In the genomic region with DNA sequence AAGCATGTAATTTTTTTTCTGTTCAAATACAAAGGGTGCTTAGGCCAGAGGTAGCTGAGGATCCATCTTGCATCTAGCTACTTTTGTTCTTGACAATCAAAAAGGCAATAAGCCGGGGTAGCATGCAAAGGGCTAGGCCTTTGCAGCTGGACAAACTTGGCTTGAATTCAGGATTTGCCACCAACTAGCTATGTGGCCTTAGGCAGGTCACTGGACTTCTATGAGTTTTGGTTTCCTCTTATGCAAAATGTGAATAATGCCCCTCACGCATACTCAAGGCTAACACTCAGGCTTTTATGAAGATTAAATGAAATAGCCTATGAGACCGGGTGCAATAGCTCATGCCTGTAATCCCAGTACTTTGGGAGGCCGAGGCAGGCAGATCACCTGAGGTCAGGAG, we compare ENCODE assay signal across 31 cellular contexts. TPM values are rescaled to one million over a fixed set of nuclear protein-coding genes. Genes with fewer than 3 reads are reported as not detected.
"Had no signal": no experiment of that assay in that cellular context is flagged by ENCODE, and none has a peak within 500 bp of the region (broad histone marks: within the 10 kb centered on the region; RNA-seq: fewer than 3 reads in every experiment).

No MANE protein-coding gene starts in this region.

- H3K27me3 ChIP-seq: ascending aorta, breast epithelium, cardiac muscle cell, colonic mucosa, gastrocnemius medialis had no signal

- DNase-seq: activated CD4-positive, alpha-beta memory T cell treated with anti-CD3 and anti-CD28 coated beads for 36 hours; activated CD4-positive, alpha-beta T cell treated with anti-CD3 and anti-CD28 coated beads for 36 hours; activated CD4-positive, alpha-beta T cell treated with anti-CD3 and anti-CD28 coated beads, Interleukin-2, amount 10 ng/mL, durations not matched to agents 24 days and 14 days; activated CD4-positive, CD25-positive, alpha-beta regulatory T cell; activated CD4-positive, CD25-positive, alpha-beta regulatory T cell treated with anti-CD3 and anti-CD28 coated beads, Interleukin-2, amount 50 U/mL, for 72 hours; activated CD8-positive, alpha-beta memory T cell treated with anti-CD3 and anti-CD28 coated beads, Interleukin-2, amount 10 ng/mL, durations not matched to agents 7 days and 5 days; activated CD8-positive, alpha-beta memory T cell treated with anti-CD3 and anti-CD28 coated beads, Interleukin-2, amount 50 U/mL, for 4 hours; activated CD8-positive, alpha-beta T cell treated with anti-CD3 and anti-CD28 coated beads, Interleukin-2, amount 10 ng/mL, durations not matched to agents 7 days and 5 days; activated gamma-delta T cell; activated naive CD4-positive, alpha-beta T cell; activated naive CD4-positive, alpha-beta T cell treated with anti-CD3 and anti-CD28 coated beads, Interleukin-2, amount 10 ng/mL, durations not matched to agents 7 days and 5 days; activated naive CD8-positive, alpha-beta T cell treated with anti-CD3 and anti-CD28 coated beads, Interleukin-2, amount 10 ng/mL, durations not matched to agents 7 days and 5 days; activated T-cell treated with anti-CD3 and anti-CD28 coated beads, Interleukin-2, amount 50 U/mL, for 1 hour; activated T-cell treated with anti-CD3 and anti-CD28 coated beads, Interleukin-2, amount 50 U/mL, for 48 hours; central memory CD4-positive, alpha-beta T cell; cerebellar nuclear complex; colonic mucosa; effector CD8-positive, alpha-beta T cell; foreskin fibroblast; gastrocnemius medialis; glutamatergic neuron; T-helper 1 cell; T-helper 17 cell; T1000 had no signal

- H3K27ac ChIP-seq: ascending aorta, breast epithelium, cardiac muscle cell, colonic mucosa, epithelial cell of prostate, gastrocnemius medialis had no signal

- H3K9me3 ChIP-seq: ascending aorta, breast epithelium, colonic mucosa, gastrocnemius medialis had no signal

- H3K4me1 ChIP-seq: ascending aorta, breast epithelium, colonic mucosa, gastrocnemius medialis had no signal

- H3K4me3 ChIP-seq: ascending aorta, breast epithelium, cardiac muscle cell, colonic mucosa, gastrocnemius medialis had no signal

- H3K36me3 ChIP-seq: ascending aorta, breast epithelium, cardiac muscle cell, colonic mucosa, gastrocnemius medialis had no signal

RNA-seq across cellular contexts. Expression of a gene that starts 19.3 kb away (rescaled TPM):
- total RNA-seq: activated CD4-positive, alpha-beta memory T cell treated with anti-CD3 and anti-CD28 coated beads for 36 hours; activated CD4-positive, alpha-beta T cell treated with anti-CD3 and anti-CD28 coated beads, Interleukin-2, amount 10 ng/mL, durations not matched to agents 24 days and 14 days; activated CD8-positive, alpha-beta memory T cell treated with anti-CD3 and anti-CD28 coated beads for 36 hours; activated CD8-positive, alpha-beta memory T cell treated with anti-CD3 and anti-CD28 coated beads, Interleukin-2, amount 10 ng/mL, durations not matched to agents 7 days and 5 days; activated CD8-positive, alpha-beta T cell treated with anti-CD3 and anti-CD28 coated beads, Interleukin-2, amount 10 ng/mL, durations not matched to agents 7 days and 5 days; activated naive CD8-positive, alpha-beta T cell treated with anti-CD3 and anti-CD28 coated beads, Interleukin-2, amount 10 ng/mL, durations not matched to agents 7 days and 5 days; activated T-helper 1 cell treated with anti-CD3 and anti-CD28 coated beads, Interleukin-12 subunit alpha, Interleukin-12 subunit beta, Interleukin-2, Interleukin-4 antibody, amounts not matched to agents 30 ng/mL and 10 ng/mL and 1 ng/mL, durations not matched to agents 14 hours and 24 hours and 36 hours; activated T-helper 2 cell treated with anti-CD3 and anti-CD28 coated beads, Interferon-gamma antibody, Interleukin-2, Interleukin-4, amounts not matched to agents 10 μg/mL and 5 μg/mL and 100 μg/mL, durations not matched to agents 14 hours and 24 hours and 36 hours; T-helper 17 cell had no signal
